34 cellular contexts compared by ENCODE assay signal in genomic region chr2:223404616-223405015, GRCh38.
"Had no signal": no experiment of that assay in that cellular context is flagged by ENCODE, and none has a peak within 500 bp of the region (broad histone marks: within the 10 kb centered on the region; RNA-seq: fewer than 3 reads in every experiment).

No MANE protein-coding gene starts in this region.

- H3K36me3 ChIP-seq: adrenal gland, esophagus muscularis mucosa, gastroesophageal sphincter, heart right ventricle, WERI-Rb-1 had no signal

- H3K9me3 Mint-ChIP-seq: activated B cell treated with CpG ODN at 0.5 μM for 24 hours; activated CD8-positive, alpha-beta T cell treated with anti-CD3 and anti-CD28 coated beads for 36 hours; activated naive CD4-positive, alpha-beta T cell treated with anti-CD3 and anti-CD28 coated beads for 36 hours; activated naive CD4-positive, alpha-beta T cell treated with anti-CD3 and anti-CD28 coated beads, Interleukin-2, amount 50 U/mL, for 24 hours; activated naive CD8-positive, alpha-beta T cell treated with anti-CD3 and anti-CD28 coated beads for 36 hours; activated naive CD8-positive, alpha-beta T cell treated with anti-CD3 and anti-CD28 coated beads, Interleukin-2, amount 50 U/mL, for 24 hours; activated T-helper 17 cell treated with anti-CD3 and anti-CD28 coated beads, Interleukin-2, amount 50 U/mL, for 72 hours; dendritic cell treated with granulocyte-macrophage colony-stimulating factor and Interleukin-4, amounts not matched to agents 40 ng/mL and 50 ng/mL, for 4 days; T-helper 2 cell treated with Interferon-gamma antibody and Interleukin-4, amounts not matched to agents 5 μg/mL and 100 μg/mL, for 36 hours had no signal

- DNase-seq: activated B cell treated with CpG ODN at 0.5 μM for 24 hours; activated CD4-positive, alpha-beta T cell treated with anti-CD3 and anti-CD28 coated beads for 48 hours; activated CD4-positive, alpha-beta T cell treated with anti-CD3 and anti-CD28 coated beads, Interleukin-2, amount 50 U/mL, for 1 hour; activated CD4-positive, alpha-beta T cell treated with anti-CD3 and anti-CD28 coated beads, Interleukin-2, amount 50 U/mL, for 48 hours; activated CD8-positive, alpha-beta memory T cell treated with anti-CD3 and anti-CD28 coated beads for 24 hours; activated CD8-positive, alpha-beta T cell treated with anti-CD3 and anti-CD28 coated beads for 36 hours; activated effector memory CD4-positive, alpha-beta T cell treated with Interleukin-2 at 50 U/mL for 16 hours; activated naive CD4-positive, alpha-beta T cell treated with anti-CD3 and anti-CD28 coated beads for 36 hours; activated naive CD8-positive, alpha-beta T cell treated with anti-CD3 and anti-CD28 coated beads for 36 hours; activated naive CD8-positive, alpha-beta T cell treated with anti-CD3 and anti-CD28 coated beads, Interleukin-2, amount 50 U/mL, for 24 hours; activated T-cell treated with anti-CD3 and anti-CD28 coated beads, Interleukin-2, amount 50 U/mL, for 4 hours; adrenal gland; amygdala; aorta; body of pancreas; dorsolateral prefrontal cortex; effector memory CD4-positive, alpha-beta T cell; endodermal cell; erythroblast; foreskin melanocyte; heart right ventricle; T-helper 1 cell; T-helper 17 cell; T1000 had no signal

- H3K4me3 ChIP-seq: adrenal gland, body of pancreas, coronary artery, dorsolateral prefrontal cortex, esophagus muscularis mucosa, gastroesophageal sphincter, heart right ventricle had no signal

- H3K36me3 Mint-ChIP-seq: activated naive CD4-positive, alpha-beta T cell treated with anti-CD3 and anti-CD28 coated beads, Interleukin-2, amount 50 U/mL, for 24 hours; activated naive CD8-positive, alpha-beta T cell treated with anti-CD3 and anti-CD28 coated beads for 36 hours had no signal

- H3K4me1 Mint-ChIP-seq: activated B cell treated with CpG ODN at 0.5 μM for 24 hours; activated naive CD4-positive, alpha-beta T cell treated with anti-CD3 and anti-CD28 coated beads, Interleukin-2, amount 50 U/mL, for 24 hours; activated naive CD8-positive, alpha-beta T cell treated with anti-CD3 and anti-CD28 coated beads for 36 hours; activated naive CD8-positive, alpha-beta T cell treated with anti-CD3 and anti-CD28 coated beads, Interleukin-2, amount 50 U/mL, for 24 hours; activated T-helper 17 cell treated with anti-CD3 and anti-CD28 coated beads, Interleukin-2, amount 50 U/mL, for 72 hours; central memory CD8-positive, alpha-beta T cell; T-helper 17 cell had no signal

- H3K4me1 ChIP-seq: adrenal gland, body of pancreas, esophagus muscularis mucosa, gastroesophageal sphincter, heart right ventricle had no signal

- H3K9me3 ChIP-seq: adrenal gland, body of pancreas, esophagus muscularis mucosa, gastroesophageal sphincter, heart right ventricle had no signal

- H3K27ac Mint-ChIP-seq: activated B cell treated with CpG ODN at 0.5 μM for 24 hours; activated CD8-positive, alpha-beta T cell treated with anti-CD3 and anti-CD28 coated beads for 36 hours; activated naive CD4-positive, alpha-beta T cell treated with anti-CD3 and anti-CD28 coated beads for 36 hours; activated naive CD4-positive, alpha-beta T cell treated with anti-CD3 and anti-CD28 coated beads, Interleukin-2, amount 50 U/mL, for 24 hours; activated naive CD8-positive, alpha-beta T cell treated with anti-CD3 and anti-CD28 coated beads for 36 hours; activated naive CD8-positive, alpha-beta T cell treated with anti-CD3 and anti-CD28 coated beads, Interleukin-2, amount 50 U/mL, for 24 hours; activated T-helper 17 cell treated with anti-CD3 and anti-CD28 coated beads, Interleukin-2, amount 50 U/mL, for 72 hours; dendritic cell treated with granulocyte-macrophage colony-stimulating factor and Interleukin-4, amounts not matched to agents 40 ng/mL and 50 ng/mL, for 4 days; endodermal cell; T-helper 17 cell; T-helper 2 cell treated with Interferon-gamma antibody and Interleukin-4, amounts not matched to agents 5 μg/mL and 100 μg/mL, for 36 hours had no signal

- ATAC-seq: activated CD4-positive, CD25-positive, alpha-beta regulatory T cell treated with anti-CD3 and anti-CD28 coated beads, Interleukin-2, amount 50 U/mL, for 24 hours; activated CD8-positive, alpha-beta T cell treated with anti-CD3 and anti-CD28 coated beads for 36 hours; activated naive CD8-positive, alpha-beta T cell treated with anti-CD3 and anti-CD28 coated beads, Interleukin-2, amount 50 U/mL, for 24 hours; activated T-cell treated with anti-CD3 and anti-CD28 coated beads, Interleukin-2, amount 50 U/mL, for 4 hours; activated T-helper 17 cell treated with anti-CD3 and anti-CD28 coated beads, Interleukin-2, amount 50 U/mL, for 72 hours; body of pancreas; gastroesophageal sphincter; heart right ventricle; T-helper 17 cell had no signal

- H3K27me3 Mint-ChIP-seq: activated B cell treated with CpG ODN at 0.5 μM for 24 hours; activated CD8-positive, alpha-beta T cell treated with anti-CD3 and anti-CD28 coated beads for 36 hours; activated naive CD4-positive, alpha-beta T cell treated with anti-CD3 and anti-CD28 coated beads, Interleukin-2, amount 50 U/mL, for 24 hours; activated naive CD8-positive, alpha-beta T cell treated with anti-CD3 and anti-CD28 coated beads for 36 hours; activated naive CD8-positive, alpha-beta T cell treated with anti-CD3 and anti-CD28 coated beads, Interleukin-2, amount 50 U/mL, for 24 hours; activated T-helper 17 cell treated with anti-CD3 and anti-CD28 coated beads, Interleukin-2, amount 50 U/mL, for 72 hours; central memory CD8-positive, alpha-beta T cell; dendritic cell treated with granulocyte-macrophage colony-stimulating factor and Interleukin-4, amounts not matched to agents 40 ng/mL and 50 ng/mL, for 4 days; T-helper 17 cell had no signal

- H3K27ac ChIP-seq: adrenal gland, body of pancreas, coronary artery, dorsolateral prefrontal cortex, esophagus muscularis mucosa, gastroesophageal sphincter, heart right ventricle, WERI-Rb-1 had no signal

- H3K4me3 Mint-ChIP-seq: activated B cell treated with CpG ODN at 0.5 μM for 24 hours; activated CD8-positive, alpha-beta T cell treated with anti-CD3 and anti-CD28 coated beads for 36 hours; activated naive CD4-positive, alpha-beta T cell treated with anti-CD3 and anti-CD28 coated beads for 36 hours; activated naive CD4-positive, alpha-beta T cell treated with anti-CD3 and anti-CD28 coated beads, Interleukin-2, amount 50 U/mL, for 24 hours; activated naive CD8-positive, alpha-beta T cell treated with anti-CD3 and anti-CD28 coated beads for 36 hours; activated naive CD8-positive, alpha-beta T cell treated with anti-CD3 and anti-CD28 coated beads, Interleukin-2, amount 50 U/mL, for 24 hours; activated T-cell treated with anti-CD3 and anti-CD28 coated beads, Interleukin-2, amount 50 U/mL, for 4 hours; activated T-helper 17 cell treated with anti-CD3 and anti-CD28 coated beads, Interleukin-2, amount 50 U/mL, for 72 hours; central memory CD8-positive, alpha-beta T cell; dendritic cell treated with granulocyte-macrophage colony-stimulating factor and Interleukin-4, amounts not matched to agents 40 ng/mL and 50 ng/mL, for 4 days; endodermal cell; T-helper 17 cell; T-helper 2 cell treated with Interferon-gamma antibody and Interleukin-4, amounts not matched to agents 5 μg/mL and 100 μg/mL, for 36 hours had no signal

- H3K27me3 ChIP-seq: adrenal gland, body of pancreas, dorsolateral prefrontal cortex, esophagus muscularis mucosa, gastroesophageal sphincter, heart right ventricle had no signal
